8 cellular contexts compared by ENCODE assay signal in genomic region chr14:63896278-63896720, GRCh38. TPM values are rescaled to one million over a fixed set of nuclear protein-coding genes. Genes with fewer than 3 reads are reported as not detected.
DNase-seq lines count a peak whose midpoint lies in the region; ATAC-seq, FAIRE-seq and TF ChIP-seq lines count a peak whose summit lies in the region.

No MANE protein-coding gene starts in this region.

- no peaks in the 10 kb centered on the region for H3K36me3 ChIP-seq in tibial nerve

- FAIRE-seq in D721Med (lab: Jason Lieb, UNC): no peak

- H3K4me1 ChIP-seq in tibial nerve: peaks cover 0 to 83% (median 32%) of the 10 kb centered on the region in 4 donors

- TF ChIP-seq EP300 in tibial nerve (IDR thresholded peaks at IDR 0.05): peak in 1 of 2 donors; percentile 86

- no peaks in the 10 kb centered on the region for H3K9me3 ChIP-seq in tibial nerve

- DNase-seq in LNCaP clone FGC (ENCODE audit: low read depth) (peak; percentile 69), astrocyte of the hippocampus (ENCODE audit: low read depth, low spot score) (peak; percentile 97), kidney tubule cell (ENCODE audit: low spot score) (peak; percentile 94), tibial nerve (ENCODE audit: low spot score in 2 of 2) (peak; percentile 32 to 70), D721Med (ENCODE audit: insufficient read length, low spot score) (no peak), GM20000 (ENCODE audit: low spot score) (no peak)

- 18 to 21% methylated on average over 4 of the region's 4 CpGs for WGBS in tibial nerve, 2 donors

- H3K27me3 ChIP-seq in tibial nerve: no peaks in the 10 kb centered on the region

- no peak for TF ChIP-seq CTCF in LNCaP clone FGC (IDR thresholded peaks at IDR 0.05; ENCODE audit: control insufficient read depth, extremely low read depth, insufficient read depth)
- TF ChIP-seq CTCF in tibial nerve (IDR thresholded peaks at IDR 0.05): no peak
- TF ChIP-seq CTCF in D721Med (IDR thresholded peaks at IDR 0.05; ENCODE audit: insufficient read depth, missing control alignments): no peak
- no peak for TF ChIP-seq CTCF in GM20000 (IDR thresholded peaks at IDR 0.05; ENCODE audit: extremely low read depth, missing control alignments)

- peak in 1 of 2 donors; percentile 11 for TF ChIP-seq POLR2A in tibial nerve (IDR thresholded peaks at IDR 0.05)

- ATAC-seq in HG03045 (IDR thresholded peaks at IDR 0.05; ENCODE audit: unreplicated experiment): no peak
- no peak for ATAC-seq in HG03159 (IDR thresholded peaks at IDR 0.05; ENCODE audit: unreplicated experiment)

- no peak overlapping the region for H3K4me3 ChIP-seq in LNCaP clone FGC (ENCODE audit: low read depth, low read length)
- H3K4me3 ChIP-seq in tibial nerve: no peak overlapping the region

- H3K27ac ChIP-seq in tibial nerve: peak overlapping the region in 3 of 4 donors; percentile 50 to 85 (median 71)

RNA-seq across cellular contexts. Expression of gene SYNE2, which starts 43.5 kb away (rescaled TPM):
- 100 to 1,000 TPM; 212 to 378 (median 285) TPM for total RNA-seq in tibial nerve

Comparison
In these comparisons a context has a peak if more than half of its experiments do, and no peak if none do; other contexts are left out.
1. DNase-seq: peak in LNCaP clone FGC (single experiment), astrocyte of the hippocampus (single experiment), kidney tubule cell (single experiment) and tibial nerve (2 of 2); none in D721Med (single experiment) and GM20000 (single experiment).